8 cellular contexts compared by ENCODE assay signal in genomic region chr19:9674669-9675357, GRCh38.
A peak's percentile ranks its signal among the peaks of the same experiment; 100 is the strongest.
DNase-seq lines count a peak whose midpoint lies in the region; ATAC-seq and TF ChIP-seq lines count a peak whose summit lies in the region.

ZNF562 (minus strand) TSS chr19:9675100; CDS start chr19:9660744, 14,356 bp downstream.

- DNase-seq in AG09319 (ENCODE audit: extremely low read depth, low read depth), result peak; percentile 49
- DNase-seq in NCI-H82 (lab: John Stamatoyannopoulos, UW), result peak; percentile 89
- DNase-seq in activated CD8-positive, alpha-beta memory T cell treated with anti-CD3 and anti-CD28 coated beads for 24 hours, result peak; percentile 94
- DNase-seq in effector memory CD4-positive, alpha-beta T cell, result peak; percentile 58 to 71 (median 59)
- peak; percentile 76 to 77 for DNase-seq in memory B cell (ENCODE audit: low spot score in 2 of 2)
- peak; percentile 68 for DNase-seq in stimulated activated CD8-positive, alpha-beta memory T cell treated with anti-CD3 and anti-CD28 coated beads, Interleukin-12 subunit alpha, Interleukin-12 subunit beta, amount 100 ng/mL, for 4 hours (ENCODE audit: low read depth)

- peaks cover 28% of the 10 kb centered on the region for H3K36me3 Mint-ChIP-seq in memory B cell

- no peaks in the 10 kb centered on the region for H3K27me3 Mint-ChIP-seq in memory B cell

- H3K27me3 ChIP-seq in effector memory CD4-positive, alpha-beta T cell (replicated peaks; ENCODE audit: control insufficient read depth, insufficient read depth, low read length, poor library complexity, severe bottlenecking), result no peaks in the 10 kb centered on the region

- peak within 1 kb of the TSS; percentile 100 for H3K4me3 Mint-ChIP-seq in memory B cell

- H3K9me3 ChIP-seq in effector memory CD4-positive, alpha-beta T cell (ENCODE audit: control insufficient read depth, low read length), result peaks cover 11% of the 10 kb centered on the region

- ATAC-seq in GM19025 (IDR thresholded peaks at IDR 0.05; ENCODE audit: low read depth, unreplicated experiment) (peak; percentile 91), HG03460 (IDR thresholded peaks at IDR 0.05; ENCODE audit: unreplicated experiment) (peak; percentile 52), memory B cell (ENCODE audit: low read depth) (peak; percentile 92)

- peak within 1 kb of the TSS; percentile 72 for H3K27ac ChIP-seq in effector memory CD4-positive, alpha-beta T cell (ENCODE audit: insufficient read depth, low read length, poor library complexity, severe bottlenecking)

- H3K4me3 ChIP-seq in effector memory CD4-positive, alpha-beta T cell (ENCODE audit: insufficient read depth, low read depth, low read length, poor library complexity, severe bottlenecking), result peak within 1 kb of the TSS; percentile 97

- no peak for TF ChIP-seq CTCF in AG09319 (IDR thresholded peaks at IDR 0.05; ENCODE audit: low read depth, low read length)

- peaks cover 13% of the 10 kb centered on the region for H3K9me3 Mint-ChIP-seq in memory B cell

- H3K36me3 ChIP-seq in effector memory CD4-positive, alpha-beta T cell (ENCODE audit: control insufficient read depth, insufficient read depth, low read length), result peaks cover 8% of the 10 kb centered on the region

- H3K4me1 Mint-ChIP-seq in memory B cell, result peaks cover 15% of the 10 kb centered on the region

- peak within 1 kb of the TSS; percentile 98 for H3K27ac Mint-ChIP-seq in memory B cell

- no peaks in the 10 kb centered on the region for H3K4me1 ChIP-seq in effector memory CD4-positive, alpha-beta T cell (ENCODE audit: control insufficient read depth, insufficient read depth, low read length, poor library complexity, severe bottlenecking)

Comparison
In these comparisons a context has a peak if more than half of its experiments do, and no peak if none do; other contexts are left out.
1. Peak in every context shown above with its lines: DNase-seq, ATAC-seq, H3K4me3 ChIP-seq and H3K27ac ChIP-seq.